In genomic region chr14:81676879-81677278, GRCh38 we compare ENCODE assay signal across 28 cellular contexts.
"Had no signal": no experiment of that assay in that cellular context is flagged by ENCODE, and none has a peak within 500 bp of the region (broad histone marks: within the 10 kb centered on the region; RNA-seq: fewer than 3 reads in every experiment).

No MANE protein-coding gene starts in this region.

- H3K4me3 ChIP-seq: psoas muscle, right lobe of liver, sigmoid colon, stomach, thoracic aorta, thyroid gland, tibial nerve, upper lobe of left lung, vagina had no signal

- H3K27ac Mint-ChIP-seq: natural killer cell; nephron; progenitor cell of endocrine pancreas; stimulated activated effector memory CD8-positive, alpha-beta T cell treated with anti-CD3 and anti-CD28 coated beads, Interleukin-12 subunit alpha, Interleukin-12 subunit beta, amount 100 ng/mL, for 72 hours; stimulated activated naive B cell treated with anti-CD40 and anti-IgM and Interleukin-4, amounts not matched to agents 10 μg/mL and 1 μg/mL and 100 μg/mL, for 72 hours; stimulated activated naive CD8-positive, alpha-beta T cell treated with anti-CD3 and anti-CD28 coated beads, Interleukin-15, Interleukin-2, amounts not matched to agents 100 ng/mL and 50 ng/mL, for 24 hours had no signal

- H3K27ac ChIP-seq: neutrophil, parathyroid adenoma, psoas muscle, right lobe of liver, sigmoid colon, stomach, thoracic aorta, thyroid gland, tibial nerve, upper lobe of left lung, vagina had no signal

- H3K9me3 ChIP-seq: neutrophil, psoas muscle, right lobe of liver, sigmoid colon, stomach, thoracic aorta, thyroid gland, tibial nerve, upper lobe of left lung, vagina had no signal

- H3K4me1 Mint-ChIP-seq: natural killer cell; neural crest cell; stimulated activated effector memory CD8-positive, alpha-beta T cell treated with anti-CD3 and anti-CD28 coated beads, Interleukin-12 subunit alpha, Interleukin-12 subunit beta, amount 100 ng/mL, for 72 hours; stimulated activated naive B cell treated with anti-CD40 and anti-IgM and Interleukin-4, amounts not matched to agents 10 μg/mL and 1 μg/mL and 100 μg/mL, for 72 hours had no signal

- H3K27me3 ChIP-seq: right lobe of liver, sigmoid colon, thyroid gland, tibial nerve, upper lobe of left lung, vagina had no signal

- ATAC-seq: natural killer cell; psoas muscle; right cardiac atrium; right lobe of liver; stimulated activated effector memory CD8-positive, alpha-beta T cell treated with anti-CD3 and anti-CD28 coated beads, Interleukin-12 subunit alpha, Interleukin-12 subunit beta, amount 100 ng/mL, for 72 hours; stimulated activated naive B cell treated with anti-CD40 and anti-IgM and Interleukin-4, amounts not matched to agents 10 μg/mL and 1 μg/mL and 100 μg/mL, for 72 hours had no signal

- DNase-seq: natural killer cell; nucleus accumbens; posterior cingulate gyrus; psoas muscle; right cardiac atrium; right lobe of liver; sigmoid colon; small intestine; stimulated activated CD4-positive, alpha-beta T cell treated with anti-CD3 and anti-CD28 coated beads, Interleukin-15, amount 100 ng/mL, for 24 hours; stimulated activated CD4-positive, alpha-beta T cell treated with anti-CD3 and anti-CD28 coated beads, Interleukin-2, amount 100 ng/mL, for 24 hours; stimulated activated CD4-positive, alpha-beta T cell treated with anti-CD3 and anti-CD28 coated beads, Interleukin-2, amount 100 ng/mL, for 48 hours; stimulated activated CD4-positive, alpha-beta T cell treated with anti-CD3 and anti-CD28 coated beads, Interleukin-4, amount 100 ng/mL, for 24 hours; stimulated activated naive B cell treated with anti-CD40 and anti-IgM and Interleukin-4, amounts not matched to agents 10 μg/mL and 1 μg/mL and 100 μg/mL, for 72 hours; stimulated activated naive CD4-positive, alpha-beta T cell treated with Interleukin-2 at 50 U/mL for 16 hours; stomach; thyroid gland; trophoblast cell; upper lobe of left lung had no signal

- H3K36me3 ChIP-seq: neutrophil, right lobe of liver, sigmoid colon, stomach, thoracic aorta, thyroid gland, tibial nerve, upper lobe of left lung, vagina had no signal

- H3K9me3 Mint-ChIP-seq: stimulated activated effector memory CD8-positive, alpha-beta T cell treated with anti-CD3 and anti-CD28 coated beads, Interleukin-12 subunit alpha, Interleukin-12 subunit beta, amount 100 ng/mL, for 72 hours; stimulated activated naive CD8-positive, alpha-beta T cell treated with anti-CD3 and anti-CD28 coated beads, Interleukin-15, Interleukin-2, amounts not matched to agents 100 ng/mL and 50 ng/mL, for 24 hours had no signal

- H3K27me3 Mint-ChIP-seq: stimulated activated naive B cell treated with anti-CD40 and anti-IgM and Interleukin-4, amounts not matched to agents 10 μg/mL and 1 μg/mL and 100 μg/mL, for 72 hours had no signal

- H3K9ac ChIP-seq: parathyroid adenoma had no signal

- H2AFZ ChIP-seq: parathyroid adenoma had no signal

- H3K4me1 ChIP-seq: parathyroid adenoma, psoas muscle, right lobe of liver, sigmoid colon, stomach, thyroid gland, upper lobe of left lung, vagina had no signal

- H3K79me2 ChIP-seq: parathyroid adenoma had no signal

- H3K4me3 Mint-ChIP-seq: natural killer cell; nephron; neural crest cell; stimulated activated effector memory CD8-positive, alpha-beta T cell treated with anti-CD3 and anti-CD28 coated beads, Interleukin-12 subunit alpha, Interleukin-12 subunit beta, amount 100 ng/mL, for 72 hours; stimulated activated naive B cell treated with anti-CD40 and anti-IgM and Interleukin-4, amounts not matched to agents 10 μg/mL and 1 μg/mL and 100 μg/mL, for 72 hours; stimulated activated naive CD8-positive, alpha-beta T cell treated with anti-CD3 and anti-CD28 coated beads, Interleukin-15, Interleukin-2, amounts not matched to agents 100 ng/mL and 50 ng/mL, for 24 hours had no signal

- H3K36me3 Mint-ChIP-seq: natural killer cell; stimulated activated effector memory CD8-positive, alpha-beta T cell treated with anti-CD3 and anti-CD28 coated beads, Interleukin-12 subunit alpha, Interleukin-12 subunit beta, amount 100 ng/mL, for 72 hours; stimulated activated naive B cell treated with anti-CD40 and anti-IgM and Interleukin-4, amounts not matched to agents 10 μg/mL and 1 μg/mL and 100 μg/mL, for 72 hours had no signal
